Comparison of ENCODE assay signal across 19 cellular contexts in genomic region chr18:28576941-28577340, GRCh38.
DNase-seq lines count a peak whose midpoint lies in the region; TF ChIP-seq lines count a peak whose summit lies in the region.
"Had no signal": no experiment of that assay in that cellular context is flagged by ENCODE, and none has a peak within 500 bp of the region (broad histone marks: within the 10 kb centered on the region; RNA-seq: fewer than 3 reads in every experiment).

No MANE protein-coding gene starts in this region.

- H3K56ac ChIP-seq in mesendoderm (ENCODE audit: low read length) = no peak overlapping the region

- DNase-seq in GF-D8 (lab: John Stamatoyannopoulos, UW) (peak; percentile 45), NCI-H226 (peak; percentile 6), amniotic epithelial cell (ENCODE audit: low read depth) (peak; percentile 3), fibroblast of the aortic adventitia (ENCODE audit: low read depth) (peak; percentile 2), GM20000 (ENCODE audit: low spot score) (no peak), medulla oblongata (ENCODE audit: extremely low spot score) (no peak), mesendoderm (no peak)
- DNase-seq in activated naive CD4-positive, alpha-beta T cell treated with anti-CD3 and anti-CD28 coated beads, Interleukin-2, amount 10 ng/mL, durations not matched to agents 7 days and 5 days = no peak
- DNase-seq: CD8-positive, alpha-beta memory T cell; NCI-H1092; NCI-H1436; NCI-H1930; NCI-H2227 treated with DMSO at 0.1 percent for 48 hours; NCI-H524; NCI-H774; SJCRH30 had no signal

- no peak overlapping the region for H2BK15ac ChIP-seq in mesendoderm (replicated peaks; ENCODE audit: low read depth)

- no peak overlapping the region for H3K9ac ChIP-seq in mesendoderm (ENCODE audit: low read length)

- H3K23ac ChIP-seq in mesendoderm (ENCODE audit: low read length) = no peak overlapping the region

- no peak overlapping the region for H4K5ac ChIP-seq in mesendoderm (ENCODE audit: low read length)

- H3K27ac ChIP-seq in mesendoderm (ENCODE audit: low read depth, low read length) = no peak overlapping the region
- H3K27ac ChIP-seq: C4-2B, SJCRH30 had no signal

- no peak overlapping the region for H4K8ac ChIP-seq in mesendoderm (ENCODE audit: low read depth, low read length)

- no peaks in the 10 kb centered on the region for H3K27me3 Mint-ChIP-seq in activated naive CD4-positive, alpha-beta T cell treated with anti-CD3 and anti-CD28 coated beads, Interleukin-2, amount 10 ng/mL, durations not matched to agents 7 days and 5 days
- H3K27me3 Mint-ChIP-seq: CD8-positive, alpha-beta memory T cell had no signal

- peaks cover 6% of the 10 kb centered on the region for H3K9me3 Mint-ChIP-seq in activated naive CD4-positive, alpha-beta T cell treated with anti-CD3 and anti-CD28 coated beads, Interleukin-2, amount 10 ng/mL, durations not matched to agents 7 days and 5 days

- H3K4me1 ChIP-seq in mesendoderm (ENCODE audit: control insufficient read depth, low read depth, low read length) = peaks cover 2% of the 10 kb centered on the region
- H3K4me1 ChIP-seq: SJCRH30 had no signal

- no peaks in the 10 kb centered on the region for H3K27me3 ChIP-seq in mesendoderm (ENCODE audit: insufficient read depth, low read length, poor library complexity)
- H3K27me3 ChIP-seq: SJCRH30 had no signal

- CTCF ChIA-PET in activated naive CD4-positive, alpha-beta T cell treated with anti-CD3 and anti-CD28 coated beads, Interleukin-2, amount 10 ng/mL, durations not matched to agents 7 days and 5 days (lab: Charles Lee) = no interaction called here

- no peak overlapping the region for H3K18ac ChIP-seq in mesendoderm (ENCODE audit: low read length)

- H2BK120ac ChIP-seq in mesendoderm (ENCODE audit: low read depth, low read length) = no peak overlapping the region

- no peak overlapping the region for H3K4me3 Mint-ChIP-seq in activated naive CD4-positive, alpha-beta T cell treated with anti-CD3 and anti-CD28 coated beads, Interleukin-2, amount 10 ng/mL, durations not matched to agents 7 days and 5 days
- H3K4me3 Mint-ChIP-seq: CD8-positive, alpha-beta memory T cell had no signal

- H3K36me3 ChIP-seq in mesendoderm (ENCODE audit: control insufficient read depth, insufficient read depth, low read length) = no peaks in the 10 kb centered on the region
- H3K36me3 ChIP-seq: SJCRH30 had no signal

- H3K27ac Mint-ChIP-seq in activated naive CD4-positive, alpha-beta T cell treated with anti-CD3 and anti-CD28 coated beads, Interleukin-2, amount 10 ng/mL, durations not matched to agents 7 days and 5 days = no peak overlapping the region
- H3K27ac Mint-ChIP-seq: CD8-positive, alpha-beta memory T cell had no signal

- H2BK5ac ChIP-seq in mesendoderm (ENCODE audit: low read length) = no peak overlapping the region

- no peak overlapping the region for H3K4ac ChIP-seq in mesendoderm (ENCODE audit: low read depth, low read length)

- no peak overlapping the region for H2AK5ac ChIP-seq in mesendoderm (ENCODE audit: low read length)

- no peak for TF ChIP-seq CTCF in fibroblast of the aortic adventitia (IDR thresholded peaks at IDR 0.05; ENCODE audit: insufficient read depth, low read length)
- TF ChIP-seq CTCF in GM20000 (IDR thresholded peaks at IDR 0.05; ENCODE audit: extremely low read depth, missing control alignments) = no peak

- H3K36me3 Mint-ChIP-seq in activated naive CD4-positive, alpha-beta T cell treated with anti-CD3 and anti-CD28 coated beads, Interleukin-2, amount 10 ng/mL, durations not matched to agents 7 days and 5 days = no peaks in the 10 kb centered on the region
- H3K36me3 Mint-ChIP-seq: CD8-positive, alpha-beta memory T cell had no signal

- H3K4me3 ChIP-seq in fibroblast of the aortic adventitia (ENCODE audit: low read depth, low read length) (no peak overlapping the region), mesendoderm (ENCODE audit: low read length) (no peak overlapping the region)
- H3K4me3 ChIP-seq: GM12878, K562, SJCRH30 had no signal

- no peaks in the 10 kb centered on the region for H3K79me2 ChIP-seq in mesendoderm (ENCODE audit: control insufficient read depth, insufficient read depth, low read length)

- H3K4me1 Mint-ChIP-seq in activated naive CD4-positive, alpha-beta T cell treated with anti-CD3 and anti-CD28 coated beads, Interleukin-2, amount 10 ng/mL, durations not matched to agents 7 days and 5 days = no peaks in the 10 kb centered on the region
- H3K4me1 Mint-ChIP-seq: CD8-positive, alpha-beta memory T cell had no signal

- H3K4me2 ChIP-seq in mesendoderm (ENCODE audit: low read length) = no peak overlapping the region

- WGBS in mesendoderm (ENCODE audit: extremely low coverage, insufficient coverage, low lambda C conversion rate) = no CpG with 5 or more reads among the region's 3 CpGs

- no peaks in the 10 kb centered on the region for H3K79me1 ChIP-seq in mesendoderm (ENCODE audit: low read length)

Comparison
In these comparisons a context has a peak if more than half of its experiments do, and no peak if none do; other contexts are left out.
1. DNase-seq: peak in GF-D8 (single experiment), NCI-H226 (single experiment), amniotic epithelial cell (single experiment) and fibroblast of the aortic adventitia (single experiment); none in activated naive CD4-positive, alpha-beta T cell treated with anti-CD3 and anti-CD28 coated beads, Interleukin-2, amount 10 ng/mL, durations not matched to agents 7 days and 5 days (single experiment), GM20000 (single experiment), medulla oblongata (single experiment) and mesendoderm (single experiment).